Comparison of ENCODE assay signal across 14 cellular contexts in genomic region chr4:48028654-48029053, GRCh38. TPM values are rescaled to one million over a fixed set of nuclear protein-coding genes. Genes with fewer than 3 reads are reported as not detected.
A peak's percentile ranks its signal among the peaks of the same experiment; 100 is the strongest.
DNase-seq lines count a peak whose midpoint lies in the region; ATAC-seq and TF ChIP-seq lines count a peak whose summit lies in the region.
"Had no signal": no experiment of that assay in that cellular context is flagged by ENCODE, and none has a peak within 500 bp of the region (broad histone marks: within the 10 kb centered on the region; RNA-seq: fewer than 3 reads in every experiment).

No MANE protein-coding gene starts in this region.

- H3K36me3 Mint-ChIP-seq in type B pancreatic cell: peaks cover 20% of the 10 kb centered on the region

- H3K4me3 ChIP-seq in HUES6 (ENCODE audit: low read depth, low read length): no peak overlapping the region; the same call in 1 of the 2 replicates
- H3K4me3 ChIP-seq: esophagus muscularis mucosa had no signal

- no peak for TF ChIP-seq POLR2A in GM18505 (IDR thresholded peaks at IDR 0.05; ENCODE audit: borderline replicate concordance, extremely low read depth, insufficient read depth, insufficient read length)

- no peaks in the 10 kb centered on the region for H3K27me3 Mint-ChIP-seq in type B pancreatic cell

- no peak overlapping the region for H3K9ac ChIP-seq in HUES6 (ENCODE audit: low read length)

- H3K27ac Mint-ChIP-seq in type B pancreatic cell: no peak overlapping the region

- no peak overlapping the region for H3K4me3 Mint-ChIP-seq in type B pancreatic cell

- peak overlapping the region; percentile 56; the same call in 1 of the 2 replicates for H3K27ac ChIP-seq in HUES6 (ENCODE audit: low read depth, low read length)
- H3K27ac ChIP-seq: esophagus muscularis mucosa had no signal

- no peaks in the 10 kb centered on the region for H3K9me3 Mint-ChIP-seq in type B pancreatic cell

- peak; percentile 41 for ATAC-seq in GM18505 (IDR thresholded peaks at IDR 0.05; ENCODE audit: unreplicated experiment)
- peak; percentile 64 for ATAC-seq in GM21360 (IDR thresholded peaks at IDR 0.05; ENCODE audit: unreplicated experiment)
- ATAC-seq in HG02870 (IDR thresholded peaks at IDR 0.05; ENCODE audit: unreplicated experiment): peak; percentile 59
- ATAC-seq in HG03196 (IDR thresholded peaks at IDR 0.05; ENCODE audit: unreplicated experiment): no peak

- TF ChIP-seq CTCF in type B pancreatic cell (conservative IDR thresholded peaks at IDR 0.05): no peak

- H3K4me1 Mint-ChIP-seq in type B pancreatic cell (ENCODE audit: unreplicated experiment): peaks cover 4% of the 10 kb centered on the region

- H3K27me3 ChIP-seq in HUES6 (ENCODE audit: control insufficient read depth, insufficient read depth, low read length): no peaks in the 10 kb centered on the region
- H3K27me3 ChIP-seq: esophagus muscularis mucosa had no signal

- peaks cover 28% of the 10 kb centered on the region for H3K36me3 ChIP-seq in HUES6 (ENCODE audit: control insufficient read depth, insufficient read depth, low read length)
- H3K36me3 ChIP-seq: esophagus muscularis mucosa had no signal

- DNase-seq in HK-2 (ENCODE audit: unreplicated experiment) (no peak), NOMO-1 (lab: John Stamatoyannopoulos, UW; ENCODE audit: unreplicated experiment in 2 of 2) (no peak), type B pancreatic cell (ENCODE audit: extremely low spot score, unreplicated experiment) (no peak)
- DNase-seq: activated CD8-positive, alpha-beta memory T cell treated with anti-CD3 and anti-CD28 coated beads for 24 hours; DMS79; occipital lobe; stimulated activated CD4-positive, alpha-beta T cell treated with anti-CD3 and anti-CD28 coated beads, Interleukin-12 subunit alpha, Interleukin-12 subunit beta, amount 100 ng/mL, for 4 hours had no signal

- H3K9me3 ChIP-seq in HUES6 (ENCODE audit: control insufficient read depth, insufficient read depth, low read depth, low read length): no peaks in the 10 kb centered on the region
- H3K9me3 ChIP-seq: esophagus muscularis mucosa had no signal

- peaks cover 31% of the 10 kb centered on the region for H3K4me1 ChIP-seq in HUES6 (ENCODE audit: control insufficient read depth, insufficient read depth, low read length)

RNA-seq across cellular contexts. Expression of gene NIPAL1, which starts 12.1 kb away (rescaled TPM):
- total RNA-seq in type B pancreatic cell (ENCODE audit: low replicate concordance): 13.9 and 44.6 TPM in 2 replicates

RNA-seq across cellular contexts. Expression of gene CNGA1, which starts 12.2 kb away (rescaled TPM):
- 1.0 and 5.3 TPM in 2 replicates for total RNA-seq in type B pancreatic cell (ENCODE audit: low replicate concordance)
- total RNA-seq: lung microvascular endothelial cell, occipital lobe had no signal
